Comparison of ENCODE assay signal across 8 cellular contexts in the genomic region with DNA sequence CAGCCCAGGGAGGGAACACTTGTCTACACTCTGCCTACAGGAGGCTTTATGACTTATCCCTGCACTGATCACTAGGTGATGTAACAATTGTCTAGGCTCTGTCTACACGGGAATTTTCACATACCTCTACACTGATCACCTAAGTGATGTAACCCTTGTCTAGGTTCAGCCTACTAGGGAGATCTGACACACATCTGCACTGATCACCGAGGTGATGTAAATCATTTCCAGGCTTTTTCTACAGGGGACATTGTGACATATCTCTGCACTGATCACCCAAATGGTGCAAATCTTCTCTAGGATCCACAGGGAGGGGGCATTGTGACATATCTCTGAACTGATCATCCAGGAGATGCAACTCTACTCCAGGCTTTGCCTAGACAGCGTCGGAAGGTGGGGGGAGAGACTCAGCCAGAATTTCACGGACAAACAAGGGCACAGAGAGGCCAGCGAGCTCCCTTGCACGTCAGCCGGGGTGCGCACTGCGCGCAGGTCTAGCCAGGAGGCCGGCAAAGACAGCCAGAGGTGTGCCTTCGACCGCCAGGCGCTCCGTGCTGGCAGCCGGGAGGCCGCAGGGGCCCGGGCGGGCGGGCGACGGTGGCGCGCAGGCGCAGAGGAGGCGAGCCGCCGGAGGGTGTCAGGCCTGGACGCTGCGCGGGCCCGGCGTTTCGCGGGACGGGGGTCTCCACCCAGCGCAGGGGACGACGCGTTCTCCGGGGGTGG. TPM values are rescaled to one million over a fixed set of nuclear protein-coding genes. Genes with fewer than 3 reads are reported as not detected.
DNase-seq lines count a peak whose midpoint lies in the region; ATAC-seq and TF ChIP-seq lines count a peak whose summit lies in the region.

No MANE protein-coding gene starts in this region.

- H3K4me3 ChIP-seq in IMR-90 (ENCODE audit: insufficient read depth, low read depth, low read length) = peak overlapping the region; percentile 46
- H3K4me3 ChIP-seq in fibroblast of pulmonary artery (replicated peaks; ENCODE audit: low read depth, low read length) = peak overlapping the region; percentile 44
- peak overlapping the region; percentile 54 for H3K4me3 ChIP-seq in osteoblast (ENCODE audit: insufficient read depth, low read length)
- H3K4me3 ChIP-seq in transverse colon = peak overlapping the region in 3 of 4 donors; percentile 15 to 41 (median 35)

- H3K4me2 ChIP-seq in IMR-90 (ENCODE audit: low read depth, low read length) = peak overlapping the region; percentile 88
- H3K4me2 ChIP-seq in osteoblast (ENCODE audit: insufficient read depth, low read length) = peak overlapping the region; percentile 76

- ATAC-seq in IMR-90 (ENCODE audit: low read depth) (peak; percentile 6; the same call in 1 of the 2 replicates), GM18517 (IDR thresholded peaks at IDR 0.05; ENCODE audit: unreplicated experiment) (no peak)

- CTCF ChIA-PET in IMR-90 (lab: Yijun Ruan, JAX) = no interaction called here

- no peak overlapping the region for H2BK20ac ChIP-seq in IMR-90 (ENCODE audit: low read depth, low read length)

- DNase-seq in CMK (ENCODE audit: low read depth) (peak; percentile 31), IMR-90 (peak; percentile 40), activated T-cell treated with anti-CD3 and anti-CD28 coated beads for 48 hours (ENCODE audit: low read depth) (peak; percentile 71), fibroblast of pulmonary artery (ENCODE audit: low read depth) (peak; percentile 57), osteoblast (ENCODE audit: insufficient read length, low spot score, missing footprints) (peak; percentile 90), transverse colon (peak; percentile 68), NCI-H526 treated with DMSO at 0.1 percent for 48 hours (lab: John Stamatoyannopoulos, UW) (no peak)

- H3K27ac ChIP-seq in IMR-90 (ENCODE audit: insufficient read depth, low read length) (no peak overlapping the region), osteoblast (ENCODE audit: low read depth, low read length) (no peak overlapping the region), transverse colon (peak overlapping the region in 3 of 4 donors; percentile 54 to 79 (median 74))

- intact Hi-C loops in IMR-90 (cut with micrococcal nuclease) (no loop called here), transverse colon (cut with DNase I; ENCODE audit: low total_unique reads) (no loop called here)

- H3K23ac ChIP-seq in IMR-90 (ENCODE audit: low read depth, low read length) = no peak overlapping the region; the same call in 1 of the 2 replicates

- H3K79me2 ChIP-seq in osteoblast (ENCODE audit: insufficient read depth, low read length) = no peaks in the 10 kb centered on the region

- TF ChIP-seq CTCF in IMR-90 (conservative IDR thresholded peaks at IDR 0.05; ENCODE audit: low read depth, low read length) = no peak
- no peak for TF ChIP-seq CTCF in fibroblast of pulmonary artery (IDR thresholded peaks at IDR 0.05; ENCODE audit: low read length, missing control alignments)
- TF ChIP-seq CTCF in osteoblast (IDR thresholded peaks at IDR 0.05; ENCODE audit: extremely low read depth, low read depth, low read length) = no peak
- peak in 1 of 5 experiments; percentile 6 for TF ChIP-seq CTCF in transverse colon (IDR thresholded peaks at IDR 0.05)

- POLR2A ChIA-PET in IMR-90 (lab: Charles Lee; ENCODE audit: unreplicated experiment) = no interaction called here

- peak overlapping the region; percentile 59 for H3K14ac ChIP-seq in IMR-90 (replicated peaks; ENCODE audit: low read depth, low read length)

- H3K4ac ChIP-seq in IMR-90 (ENCODE audit: low read depth, low read length) = peak overlapping the region; percentile 69; the same call in 1 of the 2 replicates

- peak overlapping the region; percentile 76 to 92 for H4K8ac ChIP-seq in IMR-90 (ENCODE audit: low read depth in 2 of 2, low read length in 2 of 2)

- H3K4me1 ChIP-seq in IMR-90 (ENCODE audit: control insufficient read depth, insufficient read depth, low read length) = 0 out of 2 replicates have a peak, but pooled peaks cover 1% of the 10 kb centered on the region
- no peaks in the 10 kb centered on the region for H3K4me1 ChIP-seq in osteoblast (ENCODE audit: insufficient read depth, low read length)
- H3K4me1 ChIP-seq in transverse colon = peaks cover 0 to 6% (median 3%) of the 10 kb centered on the region in 4 donors

- WGBS in IMR-90 (ENCODE audit: extremely low coverage in 2 of 2, insufficient read length in 1 of 2), 2 experiments = 27% methylated on average over 4 of the region's 42 CpGs; no CpG with 5 or more reads in 1 of the 2 experiments
- 22% methylated on average over 1 to 37 of the region's 42 CpGs for WGBS in transverse colon (ENCODE audit: low coverage in 1 of 2), 2 donors

- in situ Hi-C loops in IMR-90 (cut with MboI; ENCODE audit: low sequenced_read_pairs) (no loop called here), transverse colon (cut with MboI; ENCODE audit: low pct_ligation_motif_present in 1 of 4, low pct_unique_long_range_greater_than_20kb in 1 of 4, low sequenced_read_pairs in 3 of 4) (no loop called here)

- TF ChIP-seq POLR2A in IMR-90 (IDR thresholded peaks at IDR 0.05; ENCODE audit: low read depth, low read length) (no peak), transverse colon (IDR thresholded peaks at IDR 0.05) (no peak)

- H2BK5ac ChIP-seq in IMR-90 (ENCODE audit: low read depth, low read length, poor library complexity, severe bottlenecking) = peak overlapping the region; percentile 18

- BruUV-seq in IMR-90 (replicated peaks; lab: Mats Ljungman, UMichigan) = no TSS peak

- H4K5ac ChIP-seq in IMR-90 (ENCODE audit: low read depth, low read length) = peak overlapping the region; percentile 83

- H3K56ac ChIP-seq in IMR-90 (ENCODE audit: extremely low read depth, insufficient read depth, low read length) = no peak overlapping the region

- H3K27me3 ChIP-seq in IMR-90 (ENCODE audit: control insufficient read depth, insufficient read depth, low read length) (no peaks in the 10 kb centered on the region), osteoblast (ENCODE audit: insufficient read depth, low read length) (no peaks in the 10 kb centered on the region), transverse colon (no peaks in the 10 kb centered on the region)

- no peak overlapping the region for H2BK15ac ChIP-seq in IMR-90 (ENCODE audit: low read depth, low read length)

- H3K9ac ChIP-seq in IMR-90 (ENCODE audit: low read depth, low read length) = peak overlapping the region; percentile 85

- H3K79me1 ChIP-seq in IMR-90 (ENCODE audit: low read depth in 1 of 2, low read length in 2 of 2) = no peaks in the 10 kb centered on the region

- dilution Hi-C loops in IMR-90 (cut with HindIII; ENCODE audit: low sequenced_read_pairs, unreplicated experiment) = no loop called here

- H2BK120ac ChIP-seq in IMR-90 (ENCODE audit: low read depth, low read length) = no peak overlapping the region

- no peaks in the 10 kb centered on the region for H3K9me1 ChIP-seq in IMR-90 (ENCODE audit: insufficient read depth, low read length)

- no peak for TF ChIP-seq RAD21 in IMR-90 (IDR thresholded peaks at IDR 0.05; ENCODE audit: low read length)

- peak overlapping the region; percentile 24 for H2AK9ac ChIP-seq in IMR-90 (replicated peaks; ENCODE audit: low read depth, low read length, poor library complexity)

- 0 out of 2 replicates have a peak overlapping the region, but pooled peaks have one; percentile 26 for H4K91ac ChIP-seq in IMR-90 (ENCODE audit: insufficient read depth, low read depth, low read length)

- H3K18ac ChIP-seq in IMR-90 (ENCODE audit: low read depth, low read length) = peak overlapping the region; percentile 50

- H2AFZ ChIP-seq in IMR-90 (replicated peaks; ENCODE audit: low read length, poor library complexity) (peak overlapping the region; percentile 94), osteoblast (ENCODE audit: low read length) (peak overlapping the region; percentile 88)

- TF ChIP-seq EP300 in transverse colon (IDR thresholded peaks at IDR 0.05; ENCODE audit: low read depth) = no peak

- H3K9me3 ChIP-seq in IMR-90 (ENCODE audit: control insufficient read depth, insufficient read depth, low read length) (peaks cover 8% of the 10 kb centered on the region; the same call in 1 of the 2 replicates), osteoblast (ENCODE audit: low read depth, low read length) (no peaks in the 10 kb centered on the region), transverse colon (no peaks in the 10 kb centered on the region)

- H3K36me3 ChIP-seq in IMR-90 (ENCODE audit: control insufficient read depth, insufficient read depth, low read length) (no peaks in the 10 kb centered on the region), osteoblast (ENCODE audit: insufficient read depth, low read length) (no peaks in the 10 kb centered on the region), transverse colon (no peaks in the 10 kb centered on the region)

- no peaks in the 10 kb centered on the region for H4K20me1 ChIP-seq in IMR-90 (ENCODE audit: insufficient read depth, low read length)
- H4K20me1 ChIP-seq in osteoblast (ENCODE audit: insufficient read depth, low read length) = no peaks in the 10 kb centered on the region

- H2AK5ac ChIP-seq in IMR-90 (ENCODE audit: low read depth, low read length) = no peak overlapping the region

TF ChIP-seq in IMR-90, 13 proteins besides CTCF, POLR2A, EP300 and RAD21:
- no peak for TF ChIP-seq RCOR1 (IDR thresholded peaks at IDR 0.05; ENCODE audit: insufficient replicate concordance, low read length)
- TF ChIP-seq MAZ (IDR thresholded peaks at IDR 0.05; ENCODE audit: borderline replicate concordance, low read depth, low read length) = peak; percentile 28; the same call in 1 of the 2 replicates

RNA-seq across cellular contexts. Expression of gene USP14, which starts 46.9 kb away (rescaled TPM):
- 11.5 and 25.8 TPM in 2 replicates for total RNA-seq in IMR-90 (2012; rRNA removed)
- 26.7 and 32.4 TPM in 2 replicates for polyA plus RNA-seq in IMR-90 (2012; rRNA removed)
- 5.0 and 6.3 TPM in 2 replicates for polyA plus RNA-seq in IMR-90 (2012; cell fraction: cytosol; rRNA removed)
- polyA plus RNA-seq in IMR-90 (2012; cell fraction: nucleus; rRNA removed; ENCODE audit: low replicate concordance) = 4.2 and 22.0 TPM in 2 replicates
- total RNA-seq in osteoblast = 21.4 and 24.8 TPM in 2 replicates
- total RNA-seq in transverse colon = 10 to 100 TPM; 14.6 to 52.7 (median 21.3) TPM

Comparison
In these comparisons a context has a peak if more than half of its experiments do, and no peak if none do; other contexts are left out.
1. H3K27ac ChIP-seq: peak in transverse colon (3 of 4); none in IMR-90 (single experiment) and osteoblast (single experiment).
2. Peak in every context shown above with its lines, with median percentiles within 50 percentile points of each other: H3K4me3 ChIP-seq.